Comparison of ENCODE assay signal across 2 cellular contexts in the genomic region with DNA sequence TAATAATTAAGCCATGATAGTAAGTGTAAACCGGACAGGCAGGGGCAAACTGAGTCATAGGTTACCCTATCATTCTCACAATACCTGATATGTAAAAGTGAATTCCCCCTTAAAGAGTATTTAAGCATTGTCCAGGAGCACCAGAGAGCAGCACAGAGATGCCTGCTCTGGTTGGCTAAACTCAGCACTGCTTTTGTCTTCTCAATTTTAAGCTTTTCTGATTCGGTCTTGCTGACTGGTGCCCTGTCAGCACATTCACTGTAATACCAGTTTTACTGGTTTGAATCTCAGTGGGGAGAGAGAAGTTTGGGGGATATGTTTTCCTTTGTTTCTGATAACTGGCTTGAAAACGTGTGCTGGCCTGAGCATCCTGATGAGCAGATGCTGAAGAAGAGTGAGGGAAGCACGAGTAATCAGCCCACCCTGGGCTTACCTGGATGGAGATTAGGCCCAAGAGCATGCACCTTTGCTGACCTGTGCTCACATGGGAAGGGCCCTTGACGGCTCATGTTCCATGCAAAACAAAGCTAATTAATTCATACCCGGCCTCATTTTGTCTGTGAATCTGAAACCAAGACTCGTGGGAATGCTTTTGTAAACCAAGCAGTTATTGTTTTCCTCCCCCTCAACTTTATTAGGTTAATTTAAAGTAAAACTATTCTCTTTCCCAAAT.
TF ChIP-seq lines count a peak whose summit lies in the region.

No MANE protein-coding gene starts in this region.

TF ChIP-seq in GM23338, 12 proteins besides CTCF, POLR2A, EP300 and RAD21 (continued from another document and continues in another):
- TF ChIP-seq NANOG (IDR thresholded peaks at IDR 0.05; ENCODE audit: borderline replicate concordance) (no peak), POLR2AphosphoS5 (IDR thresholded peaks at IDR 0.05; ENCODE audit: low read depth) (no peak), STAT1 (IDR thresholded peaks at IDR 0.05; ENCODE audit: unreplicated experiment) (no peak), EZH2 (IDR thresholded peaks at IDR 0.05; ENCODE audit: low read depth, unreplicated experiment) (no peak), EZH2phosphoT487 (IDR thresholded peaks at IDR 0.05; ENCODE audit: unreplicated experiment) (no peak)
- TF ChIP-seq, protein P1, sequence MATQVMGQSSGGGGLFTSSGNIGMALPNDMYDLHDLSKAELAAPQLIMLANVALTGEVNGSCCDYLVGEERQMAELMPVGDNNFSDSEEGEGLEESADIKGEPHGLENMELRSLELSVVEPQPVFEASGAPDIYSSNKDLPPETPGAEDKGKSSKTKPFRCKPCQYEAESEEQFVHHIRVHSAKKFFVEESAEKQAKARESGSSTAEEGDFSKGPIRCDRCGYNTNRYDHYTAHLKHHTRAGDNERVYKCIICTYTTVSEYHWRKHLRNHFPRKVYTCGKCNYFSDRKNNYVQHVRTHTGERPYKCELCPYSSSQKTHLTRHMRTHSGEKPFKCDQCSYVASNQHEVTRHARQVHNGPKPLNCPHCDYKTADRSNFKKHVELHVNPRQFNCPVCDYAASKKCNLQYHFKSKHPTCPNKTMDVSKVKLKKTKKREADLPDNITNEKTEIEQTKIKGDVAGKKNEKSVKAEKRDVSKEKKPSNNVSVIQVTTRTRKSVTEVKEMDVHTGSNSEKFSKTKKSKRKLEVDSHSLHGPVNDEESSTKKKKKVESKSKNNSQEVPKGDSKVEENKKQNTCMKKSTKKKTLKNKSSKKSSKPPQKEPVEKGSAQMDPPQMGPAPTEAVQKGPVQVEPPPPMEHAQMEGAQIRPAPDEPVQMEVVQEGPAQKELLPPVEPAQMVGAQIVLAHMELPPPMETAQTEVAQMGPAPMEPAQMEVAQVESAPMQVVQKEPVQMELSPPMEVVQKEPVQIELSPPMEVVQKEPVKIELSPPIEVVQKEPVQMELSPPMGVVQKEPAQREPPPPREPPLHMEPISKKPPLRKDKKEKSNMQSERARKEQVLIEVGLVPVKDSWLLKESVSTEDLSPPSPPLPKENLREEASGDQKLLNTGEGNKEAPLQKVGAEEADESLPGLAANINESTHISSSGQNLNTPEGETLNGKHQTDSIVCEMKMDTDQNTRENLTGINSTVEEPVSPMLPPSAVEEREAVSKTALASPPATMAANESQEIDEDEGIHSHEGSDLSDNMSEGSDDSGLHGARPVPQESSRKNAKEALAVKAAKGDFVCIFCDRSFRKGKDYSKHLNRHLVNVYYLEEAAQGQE (IDR thresholded peaks at IDR 0.05; ENCODE audit: unreplicated experiment) = no peak
- TF ChIP-seq, protein P2, sequence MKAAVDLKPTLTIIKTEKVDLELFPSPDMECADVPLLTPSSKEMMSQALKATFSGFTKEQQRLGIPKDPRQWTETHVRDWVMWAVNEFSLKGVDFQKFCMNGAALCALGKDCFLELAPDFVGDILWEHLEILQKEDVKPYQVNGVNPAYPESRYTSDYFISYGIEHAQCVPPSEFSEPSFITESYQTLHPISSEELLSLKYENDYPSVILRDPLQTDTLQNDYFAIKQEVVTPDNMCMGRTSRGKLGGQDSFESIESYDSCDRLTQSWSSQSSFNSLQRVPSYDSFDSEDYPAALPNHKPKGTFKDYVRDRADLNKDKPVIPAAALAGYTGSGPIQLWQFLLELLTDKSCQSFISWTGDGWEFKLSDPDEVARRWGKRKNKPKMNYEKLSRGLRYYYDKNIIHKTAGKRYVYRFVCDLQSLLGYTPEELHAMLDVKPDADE (IDR thresholded peaks at IDR 0.05) = no peak
- TF ChIP-seq, protein P3, sequence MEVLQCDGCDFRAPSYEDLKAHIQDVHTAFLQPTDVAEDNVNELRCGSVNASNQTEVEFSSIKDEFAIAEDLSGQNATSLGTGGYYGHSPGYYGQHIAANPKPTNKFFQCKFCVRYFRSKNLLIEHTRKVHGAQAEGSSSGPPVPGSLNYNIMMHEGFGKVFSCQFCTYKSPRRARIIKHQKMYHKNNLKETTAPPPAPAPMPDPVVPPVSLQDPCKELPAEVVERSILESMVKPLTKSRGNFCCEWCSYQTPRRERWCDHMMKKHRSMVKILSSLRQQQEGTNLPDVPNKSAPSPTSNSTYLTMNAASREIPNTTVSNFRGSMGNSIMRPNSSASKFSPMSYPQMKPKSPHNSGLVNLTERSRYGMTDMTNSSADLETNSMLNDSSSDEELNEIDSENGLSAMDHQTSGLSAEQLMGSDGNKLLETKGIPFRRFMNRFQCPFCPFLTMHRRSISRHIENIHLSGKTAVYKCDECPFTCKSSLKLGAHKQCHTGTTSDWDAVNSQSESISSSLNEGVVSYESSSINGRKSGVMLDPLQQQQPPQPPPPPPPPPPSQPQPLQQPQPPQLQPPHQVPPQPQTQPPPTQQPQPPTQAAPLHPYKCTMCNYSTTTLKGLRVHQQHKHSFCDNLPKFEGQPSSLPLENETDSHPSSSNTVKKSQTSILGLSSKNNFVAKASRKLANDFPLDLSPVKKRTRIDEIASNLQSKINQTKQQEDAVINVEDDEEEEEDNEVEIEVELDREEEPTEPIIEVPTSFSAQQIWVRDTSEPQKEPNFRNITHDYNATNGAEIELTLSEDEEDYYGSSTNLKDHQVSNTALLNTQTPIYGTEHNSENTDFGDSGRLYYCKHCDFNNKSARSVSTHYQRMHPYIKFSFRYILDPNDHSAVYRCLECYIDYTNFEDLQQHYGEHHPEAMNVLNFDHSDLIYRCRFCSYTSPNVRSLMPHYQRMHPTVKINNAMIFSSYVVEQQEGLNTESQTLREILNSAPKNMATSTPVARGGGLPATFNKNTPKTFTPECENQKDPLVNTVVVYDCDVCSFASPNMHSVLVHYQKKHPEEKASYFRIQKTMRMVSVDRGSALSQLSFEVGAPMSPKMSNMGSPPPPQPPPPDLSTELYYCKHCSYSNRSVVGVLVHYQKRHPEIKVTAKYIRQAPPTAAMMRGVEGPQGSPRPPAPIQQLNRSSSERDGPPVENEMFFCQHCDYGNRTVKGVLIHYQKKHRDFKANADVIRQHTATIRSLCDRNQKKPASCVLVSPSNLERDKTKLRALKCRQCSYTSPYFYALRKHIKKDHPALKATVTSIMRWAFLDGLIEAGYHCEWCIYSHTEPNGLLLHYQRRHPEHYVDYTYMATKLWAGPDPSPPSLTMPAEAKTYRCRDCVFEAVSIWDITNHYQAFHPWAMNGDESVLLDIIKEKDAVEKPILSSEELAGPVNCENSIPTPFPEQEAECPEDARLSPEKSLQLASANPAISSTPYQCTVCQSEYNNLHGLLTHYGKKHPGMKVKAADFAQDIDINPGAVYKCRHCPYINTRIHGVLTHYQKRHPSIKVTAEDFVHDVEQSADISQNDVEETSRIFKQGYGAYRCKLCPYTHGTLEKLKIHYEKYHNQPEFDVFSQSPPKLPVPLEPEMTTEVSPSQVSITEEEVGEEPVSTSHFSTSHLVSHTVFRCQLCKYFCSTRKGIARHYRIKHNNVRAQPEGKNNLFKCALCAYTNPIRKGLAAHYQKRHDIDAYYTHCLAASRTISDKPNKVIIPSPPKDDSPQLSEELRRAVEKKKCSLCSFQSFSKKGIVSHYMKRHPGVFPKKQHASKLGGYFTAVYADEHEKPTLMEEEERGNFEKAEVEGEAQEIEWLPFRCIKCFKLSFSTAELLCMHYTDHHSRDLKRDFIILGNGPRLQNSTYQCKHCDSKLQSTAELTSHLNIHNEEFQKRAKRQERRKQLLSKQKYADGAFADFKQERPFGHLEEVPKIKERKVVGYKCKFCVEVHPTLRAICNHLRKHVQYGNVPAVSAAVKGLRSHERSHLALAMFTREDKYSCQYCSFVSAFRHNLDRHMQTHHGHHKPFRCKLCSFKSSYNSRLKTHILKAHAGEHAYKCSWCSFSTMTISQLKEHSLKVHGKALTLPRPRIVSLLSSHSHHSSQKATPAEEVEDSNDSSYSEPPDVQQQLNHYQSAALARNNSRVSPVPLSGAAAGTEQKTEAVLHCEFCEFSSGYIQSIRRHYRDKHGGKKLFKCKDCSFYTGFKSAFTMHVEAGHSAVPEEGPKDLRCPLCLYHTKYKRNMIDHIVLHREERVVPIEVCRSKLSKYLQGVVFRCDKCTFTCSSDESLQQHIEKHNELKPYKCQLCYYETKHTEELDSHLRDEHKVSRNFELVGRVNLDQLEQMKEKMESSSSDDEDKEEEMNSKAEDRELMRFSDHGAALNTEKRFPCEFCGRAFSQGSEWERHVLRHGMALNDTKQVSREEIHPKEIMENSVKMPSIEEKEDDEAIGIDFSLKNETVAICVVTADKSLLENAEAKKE (CRISPR knock-in tag; IDR thresholded peaks at IDR 0.05) = no peak

TF ChIP-seq in SK-N-SH, 30 proteins besides CTCF, POLR2A, EP300 and RAD21:
- TF ChIP-seq, protein P4, sequence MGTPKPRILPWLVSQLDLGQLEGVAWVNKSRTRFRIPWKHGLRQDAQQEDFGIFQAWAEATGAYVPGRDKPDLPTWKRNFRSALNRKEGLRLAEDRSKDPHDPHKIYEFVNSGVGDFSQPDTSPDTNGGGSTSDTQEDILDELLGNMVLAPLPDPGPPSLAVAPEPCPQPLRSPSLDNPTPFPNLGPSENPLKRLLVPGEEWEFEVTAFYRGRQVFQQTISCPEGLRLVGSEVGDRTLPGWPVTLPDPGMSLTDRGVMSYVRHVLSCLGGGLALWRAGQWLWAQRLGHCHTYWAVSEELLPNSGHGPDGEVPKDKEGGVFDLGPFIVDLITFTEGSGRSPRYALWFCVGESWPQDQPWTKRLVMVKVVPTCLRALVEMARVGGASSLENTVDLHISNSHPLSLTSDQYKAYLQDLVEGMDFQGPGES (IDR thresholded peaks at IDR 0.05; ENCODE audit: low read depth, low read length) = no peak
- TF ChIP-seq RCOR1 (IDR thresholded peaks at IDR 0.05; ENCODE audit: low read length) = no peak
